Comparison of ENCODE assay signal across 9 cellular contexts in the genomic region with DNA sequence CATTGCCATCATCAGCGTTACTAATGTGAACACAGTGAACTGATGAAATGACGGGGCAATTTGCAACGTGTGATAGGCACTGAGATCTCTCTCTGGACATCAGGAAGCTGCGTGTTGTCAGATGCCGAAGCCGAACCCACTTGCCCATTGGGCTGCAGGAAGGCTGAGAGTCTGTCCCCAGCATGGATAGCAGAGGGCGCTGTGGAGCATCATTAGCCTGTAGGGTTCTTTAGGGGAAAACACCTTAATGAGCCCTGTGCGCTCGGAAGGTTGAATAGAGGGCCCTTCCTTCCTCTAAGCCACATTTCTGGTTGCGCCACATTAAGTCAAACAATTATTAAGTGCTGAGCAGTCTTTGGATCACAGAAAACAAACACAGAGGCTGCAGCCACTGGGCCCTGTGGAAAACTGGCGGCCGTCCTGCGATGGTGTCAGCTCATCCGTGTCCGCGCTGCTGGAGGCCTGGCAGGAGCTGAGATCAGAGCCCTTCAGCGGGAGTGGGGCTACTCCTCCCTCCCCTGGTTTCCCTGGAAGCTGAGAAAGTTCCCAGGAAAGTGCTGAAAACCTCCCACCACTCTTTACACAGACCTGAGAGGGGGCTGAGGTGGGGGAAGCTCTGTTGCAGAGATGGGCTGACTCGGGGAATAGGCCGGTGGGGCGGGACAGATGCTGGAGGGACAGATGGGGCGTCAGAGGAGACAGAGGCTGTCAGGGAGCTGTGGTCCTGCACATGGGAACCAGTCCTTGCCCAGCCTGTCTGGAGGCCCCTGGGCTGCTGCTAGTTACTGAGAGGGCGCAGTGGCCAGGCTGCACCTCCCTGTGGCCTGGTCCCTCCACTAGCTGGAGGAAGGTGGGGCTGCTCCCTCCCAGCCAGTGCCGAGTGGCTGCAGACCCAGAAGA. TPM values are rescaled to one million over a fixed set of nuclear protein-coding genes. Genes with fewer than 3 reads are reported as not detected.
DNase-seq lines count a peak whose midpoint lies in the region; ATAC-seq, FAIRE-seq and TF ChIP-seq lines count a peak whose summit lies in the region.
"Had no signal": no experiment of that assay in that cellular context is flagged by ENCODE, and none has a peak within 500 bp of the region (broad histone marks: within the 10 kb centered on the region; RNA-seq: fewer than 3 reads in every experiment).

No MANE protein-coding gene starts in this region.

- no peak for TF ChIP-seq POLR2A in H54 (IDR thresholded peaks at IDR 0.05; ENCODE audit: low read depth, low read length)

- no peaks in the 10 kb centered on the region for H3K9me3 ChIP-seq in lower lobe of right lung

- H3K27ac ChIP-seq in lower lobe of right lung: no peak overlapping the region

- intact Hi-C loops in lower lobe of right lung (cut with DNase I): no loop called here

- H3K4me3 ChIP-seq in lower lobe of right lung: no peak overlapping the region

- in situ Hi-C loops in ACHN (cut with HindIII; ENCODE audit: low pct_ligation_motif_present, low pct_unique_long_range_greater_than_20kb, low sequenced_read_pairs): no loop called here

- H3K36me3 ChIP-seq in lower lobe of right lung: no peaks in the 10 kb centered on the region

- DNase-seq in ACHN (peak; percentile 60), H54 (ENCODE audit: insufficient read length, low spot score) (peak; percentile 34), NCI-H510A treated with DMSO at 0.1 percent for 48 hours (lab: John Stamatoyannopoulos, UW) (peak; percentile 94), dermis microvascular lymphatic vessel endothelial cell (ENCODE audit: low read depth in 2 of 2) (peak; percentile 77 to 87), lower lobe of right lung (peak; percentile 86)
- peak; percentile 89 for DNase-seq in activated CD4-positive, alpha-beta T cell treated with anti-CD3 and anti-CD28 coated beads, Interleukin-2, amount 50 U/mL, for 1 hour
- DNase-seq in stimulated activated CD8-positive, alpha-beta memory T cell treated with anti-CD3 and anti-CD28 coated beads, Interleukin-12 subunit alpha, Interleukin-12 subunit beta, amount 100 ng/mL, for 4 hours (ENCODE audit: low read depth): peak; percentile 42

- peak; percentile 75 for TF ChIP-seq CTCF in lower lobe of right lung (IDR thresholded peaks at IDR 0.05)

- peaks cover 6% of the 10 kb centered on the region for H3K27me3 ChIP-seq in lower lobe of right lung (ENCODE audit: low read depth)

- no peak for FAIRE-seq in H54 (lab: Jason Lieb, UNC)

- peaks cover 11% of the 10 kb centered on the region for H3K4me1 ChIP-seq in lower lobe of right lung

- ATAC-seq in lower lobe of right lung: peak; percentile 95 to 98
- no peak for ATAC-seq in HG03460 (IDR thresholded peaks at IDR 0.05; ENCODE audit: unreplicated experiment)

RNA-seq across cellular contexts. Expression of a gene that starts 12.7 kb away (rescaled TPM):
- total RNA-seq in dermis microvascular lymphatic vessel endothelial cell (not detected in 2 replicates), lower lobe of right lung (not detected)
- total RNA-seq: subcutaneous adipose tissue had no signal

RNA-seq across cellular contexts. Expression of a gene that starts 22.9 kb away (rescaled TPM):
- total RNA-seq in dermis microvascular lymphatic vessel endothelial cell: 204 and 290 TPM in 2 replicates
- total RNA-seq in lower lobe of right lung: 19.0 TPM

RNA-seq across cellular contexts. Expression of a gene that starts 28.3 kb away (rescaled TPM):
- total RNA-seq in dermis microvascular lymphatic vessel endothelial cell (not detected in 2 replicates), lower lobe of right lung (not detected)
- total RNA-seq: subcutaneous adipose tissue had no signal

RNA-seq across cellular contexts. Expression of a gene that starts 57.8 kb away (rescaled TPM):
- total RNA-seq in dermis microvascular lymphatic vessel endothelial cell: under 0.01 TPM in 1 of 2 replicates, not detected in the other
- total RNA-seq in lower lobe of right lung: 3.8 TPM

Comparison
In these comparisons a context has a peak if more than half of its experiments do, and no peak if none do; other contexts are left out.
1. DNase-seq: peak in every context shown above with its lines; median percentile 94 in NCI-H510A treated with DMSO at 0.1 percent for 48 hours; 89 in activated CD4-positive, alpha-beta T cell treated with anti-CD3 and anti-CD28 coated beads, Interleukin-2, amount 50 U/mL, for 1 hour; 86 in lower lobe of right lung; 82 in dermis microvascular lymphatic vessel endothelial cell; 60 in ACHN; 42 in stimulated activated CD8-positive, alpha-beta memory T cell treated with anti-CD3 and anti-CD28 coated beads, Interleukin-12 subunit alpha, Interleukin-12 subunit beta, amount 100 ng/mL, for 4 hours; 34 in H54.
2. RNA of a gene that starts 22.9 kb away (total RNA-seq): 204 to 290 TPM in dermis microvascular lymphatic vessel endothelial cell; 19.0 TPM in lower lobe of right lung (single experiment); every median in the first group is over 10 times any median in the second.